16 cellular contexts compared by ENCODE assay signal in the genomic region with DNA sequence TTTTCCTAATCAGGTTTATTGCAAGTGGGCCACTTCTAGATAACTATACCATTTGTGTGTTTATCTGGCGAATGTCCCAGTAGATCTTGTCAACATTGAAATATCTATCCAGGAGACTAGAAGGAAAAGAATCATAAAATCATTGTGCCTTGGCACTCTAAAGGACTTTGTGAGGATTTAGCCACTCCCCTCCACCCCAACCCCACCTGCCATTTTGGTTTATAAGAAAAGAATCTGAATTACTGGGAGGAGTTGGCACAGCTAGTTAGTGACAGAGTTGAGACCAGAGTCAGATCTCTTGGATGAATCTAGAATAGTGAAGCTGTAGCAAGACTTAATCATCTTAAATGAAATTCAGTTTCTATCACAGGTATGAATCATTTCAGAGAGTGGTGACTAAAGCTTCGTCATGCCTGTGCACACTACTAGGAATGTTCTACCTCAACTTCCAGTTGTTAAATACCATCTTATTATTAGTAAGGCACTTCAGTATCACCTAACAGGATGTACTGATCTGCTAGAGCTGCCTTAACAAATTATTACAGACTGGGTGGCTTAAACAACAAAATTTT.
DNase-seq lines count a peak whose midpoint lies in the region; ATAC-seq and TF ChIP-seq lines count a peak whose summit lies in the region.
"Had no signal": no experiment of that assay in that cellular context is flagged by ENCODE, and none has a peak within 500 bp of the region (broad histone marks: within the 10 kb centered on the region; RNA-seq: fewer than 3 reads in every experiment).

No MANE protein-coding gene starts in this region.

- H3K79me2 ChIP-seq in mammary epithelial cell (ENCODE audit: insufficient read depth, low read length) = no peaks in the 10 kb centered on the region

- peak overlapping the region; percentile 58 for H2AFZ ChIP-seq in mammary epithelial cell (ENCODE audit: low read depth, low read length)

- intact Hi-C loops in mammary epithelial cell (cut with micrococcal nuclease) = no loop called here
- intact Hi-C loops in psoas muscle (cut with DNase I) = loop anchor here in 1 of 2 donors (10.0 kb wide), 1 partner anchor 62 kb away; no protein-coding TSS in a partner anchor

- in situ Hi-C loops in mammary epithelial cell (cut with MboI; ENCODE audit: low sequenced_read_pairs in 2 of 2) = no loop called here

- ATAC-seq in psoas muscle = peak; percentile 36 to 89 (median 75)
- ATAC-seq in HG03139 (IDR thresholded peaks at IDR 0.05; ENCODE audit: unreplicated experiment) = no peak
- ATAC-seq: CD8-positive, alpha-beta T cell had no signal

- H3K9me3 ChIP-seq in mammary epithelial cell (replicated peaks; ENCODE audit: insufficient read depth, low read length) = no peaks in the 10 kb centered on the region
- no peaks in the 10 kb centered on the region for H3K9me3 ChIP-seq in psoas muscle
- H3K9me3 ChIP-seq: right atrium auricular region had no signal

- H3K4me1 ChIP-seq in mammary epithelial cell (ENCODE audit: insufficient read depth, low read length) (peaks cover 36% of the 10 kb centered on the region), psoas muscle (no peaks in the 10 kb centered on the region)
- H3K4me1 ChIP-seq: right atrium auricular region had no signal

- H4K20me1 ChIP-seq in mammary epithelial cell (ENCODE audit: insufficient read depth, low read length) = no peaks in the 10 kb centered on the region

- peak overlapping the region; percentile 55 for H3K9ac ChIP-seq in mammary epithelial cell (ENCODE audit: insufficient read depth, low read length)

- 50% methylated on average over 2 of the region's 2 CpGs for WGBS in mammary epithelial cell (ENCODE audit: low coverage, missing lambda C conversion rate)
- 75 to 90% (median 78%) methylated on average over 2 of the region's 2 CpGs for WGBS in psoas muscle, 3 donors

- H3K36me3 ChIP-seq in mammary epithelial cell (ENCODE audit: insufficient read depth, low read length) (no peaks in the 10 kb centered on the region), psoas muscle (ENCODE audit: insufficient read depth in 1 of 2, low read depth in 1 of 2) (no peaks in the 10 kb centered on the region)
- H3K36me3 ChIP-seq: right atrium auricular region had no signal

- H3K4me2 ChIP-seq in mammary epithelial cell (ENCODE audit: insufficient read depth, low read depth, low read length) = peak overlapping the region; percentile 25

- H3K4me3 ChIP-seq in mammary epithelial cell (replicated peaks in 1 of 3; ENCODE audit: insufficient read depth in 1 of 3, low read depth in 2 of 3, low read length in 3 of 3) (no peak overlapping the region), psoas muscle (no peak overlapping the region)
- H3K4me3 ChIP-seq: right atrium auricular region had no signal

- H3K27ac ChIP-seq in mammary epithelial cell (ENCODE audit: insufficient read depth, low read depth, low read length) (peak overlapping the region; percentile 99), psoas muscle (no peak overlapping the region)
- H3K27ac ChIP-seq: right atrium auricular region had no signal

- CTCF ChIA-PET in mammary epithelial cell (lab: Charles Lee; ENCODE audit: low non-redundant PET) = no interaction called here

- TF ChIP-seq CTCF in mammary epithelial cell (conservative IDR thresholded peaks at IDR 0.05 in 1 of 2, IDR thresholded peaks at IDR 0.05 in 1 of 2; ENCODE audit: extremely low read depth in 1 of 2, insufficient read depth in 1 of 2, low read depth in 1 of 2, low read length in 2 of 2) = no peak
- TF ChIP-seq CTCF in psoas muscle (IDR thresholded peaks at IDR 0.05) = no peak

- BruUV-seq in mammary epithelial cell (replicated peaks; lab: Mats Ljungman, UMichigan) = TSS peak; percentile 89

- dilution Hi-C loops in mammary epithelial cell (cut with HindIII; ENCODE audit: low sequenced_read_pairs) = no loop called here

- H3K27me3 ChIP-seq in mammary epithelial cell (ENCODE audit: insufficient read depth, low read length) (no peaks in the 10 kb centered on the region), psoas muscle (ENCODE audit: insufficient read depth in 3 of 3, low read length in 2 of 3) (no peaks in the 10 kb centered on the region)
- H3K27me3 ChIP-seq: right atrium auricular region had no signal

- DNase-seq in EH (ENCODE audit: low read depth) (peak; percentile 27), M059J (ENCODE audit: low read depth) (peak; percentile 87), mammary epithelial cell (peak; percentile 96), psoas muscle (no peak)
- DNase-seq in activated effector memory CD4-positive, alpha-beta T cell treated with anti-CD3 and anti-CD28 coated beads, Interleukin-2, amount 50 U/mL, for 16 hours = no peak
- DNase-seq in activated effector memory CD4-positive, alpha-beta T cell treated with Interleukin-2 at 50 U/mL for 16 hours = no peak
- DNase-seq: anterior cingulate cortex; CD8-positive, alpha-beta T cell; H9; kidney; naive B cell; NCI-H1436 treated with DMSO at 0.1 percent for 48 hours; NCI-H748 treated with DMSO at 0.1 percent for 48 hours; SHP77 treated with DMSO at 0.1 percent for 48 hours had no signal

Comparison
In these comparisons a context has a peak if more than half of its experiments do, and no peak if none do; other contexts are left out.
1. DNase-seq: peak in EH (single experiment), M059J (single experiment) and mammary epithelial cell (single experiment); none in psoas muscle (0 of 2), activated effector memory CD4-positive, alpha-beta T cell treated with anti-CD3 and anti-CD28 coated beads, Interleukin-2, amount 50 U/mL, for 16 hours (single experiment) and activated effector memory CD4-positive, alpha-beta T cell treated with Interleukin-2 at 50 U/mL for 16 hours (single experiment).